In genomic region chr3:57948782-57949242, GRCh38 we compare ENCODE assay signal across 1 cellular context.
TF ChIP-seq lines count a peak whose summit lies in the region.

No MANE protein-coding gene starts in this region.

TF ChIP-seq in HepG2, 621 proteins besides CTCF, POLR2A, EP300 and RAD21 (continued from another document):
- TF ChIP-seq ZNF687 (CRISPR knock-in tag; IDR thresholded peaks at IDR 0.05) (no peak; the same call in 1 of the 2 replicates), ESRRA (CRISPR knock-in tag; IDR thresholded peaks at IDR 0.05; ENCODE audit: low read depth) (0 out of 2 replicates have a peak, but pooled peaks have one; percentile 37), REST (IDR thresholded peaks at IDR 0.05; ENCODE audit: borderline replicate concordance in 1 of 2, low read depth in 1 of 2, low read length in 2 of 2) (no peak), ZBTB7B (CRISPR knock-in tag; IDR thresholded peaks at IDR 0.05) (no peak), ARID2 (CRISPR knock-in tag; IDR thresholded peaks at IDR 0.05; ENCODE audit: borderline replicate concordance) (no peak), ZNF800 (CRISPR knock-in tag; IDR thresholded peaks at IDR 0.05) (no peak), ZNF180 (CRISPR knock-in tag; IDR thresholded peaks at IDR 0.05; ENCODE audit: borderline replicate concordance, low read depth) (no peak), MED8 (CRISPR knock-in tag; IDR thresholded peaks at IDR 0.05; ENCODE audit: insufficient replicate concordance) (no peak), ZNF326 (CRISPR knock-in tag; IDR thresholded peaks at IDR 0.05; ENCODE audit: borderline replicate concordance) (no peak), PHF21A (CRISPR knock-in tag; IDR thresholded peaks at IDR 0.05) (peak; percentile 30; the same call in 1 of the 2 replicates), ZNF75D (CRISPR knock-in tag; IDR thresholded peaks at IDR 0.05; ENCODE audit: borderline replicate concordance) (no peak), YEATS2 (CRISPR knock-in tag; IDR thresholded peaks at IDR 0.05; ENCODE audit: borderline replicate concordance) (no peak), ZNF574 (CRISPR knock-in tag; IDR thresholded peaks at IDR 0.05) (no peak), ZNF614 (CRISPR knock-in tag; IDR thresholded peaks at IDR 0.05; ENCODE audit: borderline replicate concordance) (peak; percentile 57; the same call in 1 of the 2 replicates), MED13 (CRISPR knock-in tag; IDR thresholded peaks at IDR 0.05) (no peak), ARNT2 (CRISPR knock-in tag; IDR thresholded peaks at IDR 0.05; ENCODE audit: low read depth) (no peak), ZBTB20 (CRISPR knock-in tag; IDR thresholded peaks at IDR 0.05; ENCODE audit: borderline replicate concordance, low read depth) (no peak), ZFP41 (CRISPR knock-in tag; IDR thresholded peaks at IDR 0.05; ENCODE audit: borderline replicate concordance) (no peak), PRDM4 (CRISPR knock-in tag; IDR thresholded peaks at IDR 0.05; ENCODE audit: borderline replicate concordance) (no peak)
